ENCODE assay signal across 10 cellular contexts in the genomic region with DNA sequence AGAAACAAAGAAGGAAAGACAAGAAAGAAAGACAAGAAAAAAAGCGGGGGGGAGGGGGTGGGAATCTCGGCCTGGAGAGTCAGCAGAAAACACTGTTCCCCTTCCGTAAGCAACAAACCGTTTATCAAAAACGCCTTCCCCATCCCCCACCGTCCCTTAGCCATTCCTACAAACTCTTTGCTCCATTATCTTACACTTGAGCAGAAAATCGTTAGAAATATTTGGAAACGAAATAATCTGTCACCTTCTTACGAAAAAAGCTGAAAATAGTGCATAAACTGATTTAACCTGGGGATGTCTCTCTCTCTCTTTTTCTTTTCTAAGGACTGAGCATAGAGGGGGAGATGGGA. TPM values are rescaled to one million over a fixed set of nuclear protein-coding genes. Genes with fewer than 3 reads are reported as not detected.
DNase-seq lines count a peak whose midpoint lies in the region; ATAC-seq and TF ChIP-seq lines count a peak whose summit lies in the region.
"Had no signal": no experiment of that assay in that cellular context is flagged by ENCODE, and none has a peak within 500 bp of the region (broad histone marks: within the 10 kb centered on the region; RNA-seq: fewer than 3 reads in every experiment).

No MANE protein-coding gene starts in this region.

- H3K4me3 ChIP-seq in heart left ventricle (peak overlapping the region in 7 of 12 donors; percentile 52 to 99 (median 57)), mesenchymal stem cell (ENCODE audit: insufficient read depth in 1 of 2, low read depth in 1 of 2, low read length in 2 of 2) (peak overlapping the region in 1 of 2 experiments; percentile 95)

- no peak overlapping the region for H3K4me2 ChIP-seq in mesenchymal stem cell (ENCODE audit: low read length, poor library complexity, severe bottlenecking)

- no peaks in the 10 kb centered on the region for H3K27me3 ChIP-seq in heart left ventricle
- H3K27me3 ChIP-seq in mesenchymal stem cell (ENCODE audit: control insufficient read depth in 1 of 2, insufficient read depth in 1 of 2, low read length in 2 of 2) = peaks cover 0 to 49% of the 10 kb centered on the region in 2 experiments

- no peak overlapping the region for H4K8ac ChIP-seq in mesenchymal stem cell (ENCODE audit: low read length)

- peaks cover 27% of the 10 kb centered on the region for H3K79me1 ChIP-seq in mesenchymal stem cell (replicated peaks; ENCODE audit: low read length, poor library complexity, severe bottlenecking)

- H3K36me3 Mint-ChIP-seq in type B pancreatic cell = peaks cover 34% of the 10 kb centered on the region

- H3K36me3 ChIP-seq in heart left ventricle = peaks cover 0 to 15% (median 11%) of the 10 kb centered on the region in 9 donors
- H3K36me3 ChIP-seq in mesenchymal stem cell (ENCODE audit: control insufficient read depth in 1 of 2, insufficient read depth in 2 of 2, low read depth in 1 of 2, low read length in 2 of 2) = peaks cover 3% of the 10 kb centered on the region in 2 experiments

- intact Hi-C loops in heart left ventricle (cut with DNase I) (loop anchor here in 8 of 10 donors (2.0 to 10.0 kb wide), 11 partner anchors 33 to 608 kb away; partner anchors contain the start of gene ZNF407 (in 1 of the 8)), Right ventricle myocardium superior (cut with DNase I) (no loop called here)

- H4K91ac ChIP-seq in mesenchymal stem cell (ENCODE audit: low read length) = no peak overlapping the region

- no peaks in the 10 kb centered on the region for H3K9me3 Mint-ChIP-seq in type B pancreatic cell

- H3K4me1 ChIP-seq in heart left ventricle (peaks cover 0 to 70% (median 51%) of the 10 kb centered on the region in 12 donors), mesenchymal stem cell (ENCODE audit: control insufficient read depth, insufficient read depth, low read depth, low read length) (peaks cover 30% of the 10 kb centered on the region)

- H3K9ac ChIP-seq in mesenchymal stem cell (ENCODE audit: low read length) = peak overlapping the region; percentile 89

- H3K14ac ChIP-seq in mesenchymal stem cell (ENCODE audit: low read length in 2 of 2) = no peak overlapping the region

- peaks cover 55% of the 10 kb centered on the region for H3K4me1 Mint-ChIP-seq in type B pancreatic cell (ENCODE audit: unreplicated experiment)

- H2BK12ac ChIP-seq in mesenchymal stem cell (ENCODE audit: low read length in 2 of 2) = no peak overlapping the region

- H3K27ac ChIP-seq in heart left ventricle = peak overlapping the region in 6 of 12 donors; percentile 65 to 99 (median 78)
- no peak overlapping the region for H3K27ac ChIP-seq in mesenchymal stem cell (ENCODE audit: low read length, poor library complexity, severe bottlenecking)

- no peak overlapping the region for H3K18ac ChIP-seq in mesenchymal stem cell (ENCODE audit: low read depth in 1 of 2, low read length in 2 of 2)

- H3K27ac Mint-ChIP-seq in type B pancreatic cell = peak overlapping the region; percentile 91

- no peak for TF ChIP-seq POLR2A in heart left ventricle (IDR thresholded peaks at IDR 0.05)

- H2AFZ ChIP-seq in mesenchymal stem cell (ENCODE audit: low read depth, low read length) = no peak overlapping the region

- H2BK15ac ChIP-seq in mesenchymal stem cell (ENCODE audit: low read depth, poor library complexity, severe bottlenecking) = no peak overlapping the region

- WGBS in heart left ventricle, 4 donors = 38 to 57% (median 45%) methylated on average over 9 of the region's 9 CpGs
- 0% methylated on average over 4 of the region's 9 CpGs for WGBS in mesenchymal stem cell

- H3K9me3 ChIP-seq in heart left ventricle (no peaks in the 10 kb centered on the region), mesenchymal stem cell (ENCODE audit: control insufficient read depth, low read length) (no peaks in the 10 kb centered on the region)

- H3K4ac ChIP-seq in mesenchymal stem cell (ENCODE audit: low read depth in 1 of 2, low read length in 2 of 2) = no peak overlapping the region

- H3K23ac ChIP-seq in mesenchymal stem cell (ENCODE audit: low read length in 2 of 2) = no peak overlapping the region

- H2AK5ac ChIP-seq in mesenchymal stem cell (ENCODE audit: low read length, severe bottlenecking) = no peak overlapping the region

- peak overlapping the region; percentile 98 for H3K4me3 Mint-ChIP-seq in type B pancreatic cell

- TF ChIP-seq CTCF in heart left ventricle (IDR thresholded peaks at IDR 0.05) (no peak), type B pancreatic cell (conservative IDR thresholded peaks at IDR 0.05) (no peak)

- ATAC-seq in heart left ventricle (no peak), Right ventricle myocardium superior (ENCODE audit: poor library complexity) (no peak), GM19324 (IDR thresholded peaks at IDR 0.05; ENCODE audit: low FRiP score, unreplicated experiment) (no peak), HG02623 (IDR thresholded peaks at IDR 0.05; ENCODE audit: unreplicated experiment) (no peak), HG03280 (IDR thresholded peaks at IDR 0.05; ENCODE audit: unreplicated experiment) (no peak)
- ATAC-seq: left ventricle myocardium superior had no signal

- H2BK5ac ChIP-seq in mesenchymal stem cell (ENCODE audit: low read depth, low read length, poor library complexity, severe bottlenecking) = no peak overlapping the region

- no peak overlapping the region for H2BK120ac ChIP-seq in mesenchymal stem cell (ENCODE audit: low read depth, low read length)

- no peak for DNase-seq in heart left ventricle
- no peak for DNase-seq in Right ventricle myocardium superior
- DNase-seq in amniotic epithelial cell (ENCODE audit: low read depth) = peak; percentile 56
- DNase-seq in mesenchymal stem cell = no peak
- no peak for DNase-seq in type B pancreatic cell (ENCODE audit: extremely low spot score, unreplicated experiment)
- DNase-seq: left ventricle myocardium superior, NCI-H2029 had no signal

- peaks cover 47% of the 10 kb centered on the region for H3K27me3 Mint-ChIP-seq in type B pancreatic cell

RNA-seq across cellular contexts. Expression of gene PTGR3, which starts 3.2 kb away (rescaled TPM):
- 10 to 100 TPM; 35.3 to 58.2 (median 49.4) TPM for total RNA-seq in heart left ventricle
- polyA plus RNA-seq in heart left ventricle = 10 to 100 TPM; 13.6 to 33.4 TPM
- 81.5 TPM for total RNA-seq in Right ventricle myocardium superior
- 4.5 TPM for polyA plus RNA-seq in mesenchymal stem cell (2013, experiment 1 of 2)
- 4.7 TPM for polyA plus RNA-seq in mesenchymal stem cell (2013, experiment 2 of 2)
- total RNA-seq in type B pancreatic cell (ENCODE audit: low replicate concordance) = 25.4 and 86.7 TPM in 2 replicates

RNA-seq across cellular contexts. Expression of gene TSHZ1, which starts 4.9 kb away (rescaled TPM):
- 10 to 100 TPM; 14.7 to 27.9 (median 19.5) TPM for total RNA-seq in heart left ventricle
- polyA plus RNA-seq in heart left ventricle = 1 to 10 TPM; 7.5 to 8.8 TPM
- 24.0 TPM for total RNA-seq in Right ventricle myocardium superior
- 4.9 TPM for polyA plus RNA-seq in mesenchymal stem cell (2013, experiment 1 of 2)
- 4.4 TPM for polyA plus RNA-seq in mesenchymal stem cell (2013, experiment 2 of 2)
- total RNA-seq in type B pancreatic cell (ENCODE audit: low replicate concordance) = 21.8 and 79.9 TPM in 2 replicates
